ENCODE assay signal across 8 cellular contexts in the genomic region with DNA sequence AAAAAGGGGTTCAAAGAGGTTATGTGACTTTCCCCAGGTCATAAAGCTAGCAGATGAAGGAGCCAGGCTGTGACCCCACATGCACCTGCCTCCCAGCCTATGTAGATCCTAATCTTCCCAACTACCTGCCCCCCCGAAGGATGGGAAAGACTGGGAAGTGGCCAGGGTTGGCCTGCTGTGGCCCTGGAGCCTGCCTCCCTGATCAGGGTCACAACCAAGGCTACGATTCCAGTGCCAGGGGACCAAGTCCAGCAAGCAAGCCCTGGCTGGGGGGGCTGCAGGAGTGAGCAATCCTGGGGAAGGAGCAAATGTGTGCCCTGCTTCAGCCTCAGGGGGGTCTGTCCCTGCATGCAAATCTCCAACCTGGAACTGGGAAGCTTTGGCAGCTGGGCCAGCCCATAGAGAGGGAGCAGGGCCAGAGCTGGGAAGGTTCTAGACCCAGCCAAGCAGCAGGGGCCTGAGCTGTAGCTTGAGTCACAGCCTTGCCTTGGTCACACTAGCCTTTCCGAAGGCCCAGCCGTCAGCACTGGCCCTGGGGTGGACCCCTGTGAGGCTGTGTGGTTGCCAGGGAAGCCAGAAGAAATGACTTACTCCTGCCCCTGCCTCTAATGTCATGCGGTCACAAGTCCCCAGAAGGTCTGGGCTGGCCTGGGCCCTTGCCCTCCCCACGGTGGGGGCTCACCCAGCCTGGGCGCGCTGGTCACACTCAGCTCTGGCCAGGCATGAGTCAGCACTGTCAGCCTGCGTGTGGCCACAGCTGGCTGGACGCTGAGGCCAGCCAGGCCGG.
DNase-seq lines count a peak whose midpoint lies in the region; ATAC-seq and TF ChIP-seq lines count a peak whose summit lies in the region.

No MANE protein-coding gene starts in this region.

- H3K9ac ChIP-seq in neural progenitor cell = no peak overlapping the region

- TF ChIP-seq CTCF in WERI-Rb-1 (IDR thresholded peaks at IDR 0.05; ENCODE audit: low read depth, low read length) (no peak), foreskin fibroblast (IDR thresholded peaks at IDR 0.05; ENCODE audit: low read depth, low read length) (no peak), neural progenitor cell (IDR thresholded peaks at IDR 0.05) (no peak)

- H3K9me3 ChIP-seq in WERI-Rb-1 (ENCODE audit: severe bottlenecking) = no peaks in the 10 kb centered on the region
- no peaks in the 10 kb centered on the region for H3K9me3 ChIP-seq in neural progenitor cell (ENCODE audit: low read depth)

- ATAC-seq in GM21360 (IDR thresholded peaks at IDR 0.05; ENCODE audit: unreplicated experiment) (no peak), HG02852 (IDR thresholded peaks at IDR 0.05; ENCODE audit: unreplicated experiment) (no peak)

- H3K27me3 Mint-ChIP-seq in neural progenitor cell (ENCODE audit: insufficient read depth, low read depth) = peaks cover 33% of the 10 kb centered on the region

- H3K36me3 Mint-ChIP-seq in neural progenitor cell = no peaks in the 10 kb centered on the region

- H3K4me1 ChIP-seq in neural progenitor cell = peaks cover 40% of the 10 kb centered on the region

- peak overlapping the region; percentile 98 for H3K27ac ChIP-seq in WERI-Rb-1
- no peak overlapping the region for H3K27ac ChIP-seq in neural progenitor cell

- no peaks in the 10 kb centered on the region for H3K27me3 ChIP-seq in H7 (ENCODE audit: control insufficient read depth, insufficient read depth, low read length)
- H3K27me3 ChIP-seq in WERI-Rb-1 (ENCODE audit: insufficient read depth, low read depth, severe bottlenecking) = no peaks in the 10 kb centered on the region
- no peaks in the 10 kb centered on the region for H3K27me3 ChIP-seq in neural progenitor cell

- no peaks in the 10 kb centered on the region for H3K36me3 ChIP-seq in H7 (replicated peaks; ENCODE audit: control insufficient read depth, insufficient read depth, low read length)
- H3K36me3 ChIP-seq in WERI-Rb-1 = no peaks in the 10 kb centered on the region
- no peaks in the 10 kb centered on the region for H3K36me3 ChIP-seq in neural progenitor cell

- H3K4me3 ChIP-seq in H7 (ENCODE audit: insufficient read depth, low read depth, low read length) = no peak overlapping the region
- peak overlapping the region; percentile 57; the same call in 1 of the 2 replicates for H3K4me3 ChIP-seq in WERI-Rb-1 (ENCODE audit: low read depth, low read length)
- no peak overlapping the region for H3K4me3 ChIP-seq in foreskin fibroblast (ENCODE audit: low read depth in 1 of 2, low read length in 2 of 2)
- H3K4me3 ChIP-seq in neural progenitor cell = no peak overlapping the region

- H3F3A ChIP-seq in neural progenitor cell (ENCODE audit: low read depth) = peaks cover 37% of the 10 kb centered on the region

- peaks cover 3% of the 10 kb centered on the region for H3K9me3 Mint-ChIP-seq in neural progenitor cell

- peak overlapping the region; percentile 88 for H3K4me3 Mint-ChIP-seq in neural progenitor cell

- H3K79me2 ChIP-seq in neural progenitor cell (ENCODE audit: low read depth) = no peaks in the 10 kb centered on the region

- H2AFZ ChIP-seq in neural progenitor cell (replicated peaks) = no peak overlapping the region

- no peaks in the 10 kb centered on the region for H4K20me1 ChIP-seq in neural progenitor cell (ENCODE audit: low read depth)

- DNase-seq in H7 = peak; percentile 73
- DNase-seq in WERI-Rb-1 = peak; percentile 49
- peak; percentile 84 to 86 for DNase-seq in foreskin fibroblast
- DNase-seq in neural progenitor cell (ENCODE audit: low spot score) = peak; percentile 56
- DNase-seq in NCI-H1694 (lab: John Stamatoyannopoulos, UW) = no peak
- no peak for DNase-seq in NCI-H187 (lab: John Stamatoyannopoulos, UW)

- peak overlapping the region; percentile 75 for H3K4me2 ChIP-seq in neural progenitor cell

- peaks cover 57% of the 10 kb centered on the region for H3K4me1 Mint-ChIP-seq in neural progenitor cell

- peak overlapping the region; percentile 99 for H3K27ac Mint-ChIP-seq in neural progenitor cell

Comparison
In these comparisons a context has a peak if more than half of its experiments do, and no peak if none do; other contexts are left out.
1. DNase-seq: peak in H7 (single experiment), WERI-Rb-1 (single experiment), foreskin fibroblast (2 of 2) and neural progenitor cell (single experiment); none in NCI-H1694 (single experiment) and NCI-H187 (0 of 2).